9 cellular contexts compared by ENCODE assay signal in the genomic region with DNA sequence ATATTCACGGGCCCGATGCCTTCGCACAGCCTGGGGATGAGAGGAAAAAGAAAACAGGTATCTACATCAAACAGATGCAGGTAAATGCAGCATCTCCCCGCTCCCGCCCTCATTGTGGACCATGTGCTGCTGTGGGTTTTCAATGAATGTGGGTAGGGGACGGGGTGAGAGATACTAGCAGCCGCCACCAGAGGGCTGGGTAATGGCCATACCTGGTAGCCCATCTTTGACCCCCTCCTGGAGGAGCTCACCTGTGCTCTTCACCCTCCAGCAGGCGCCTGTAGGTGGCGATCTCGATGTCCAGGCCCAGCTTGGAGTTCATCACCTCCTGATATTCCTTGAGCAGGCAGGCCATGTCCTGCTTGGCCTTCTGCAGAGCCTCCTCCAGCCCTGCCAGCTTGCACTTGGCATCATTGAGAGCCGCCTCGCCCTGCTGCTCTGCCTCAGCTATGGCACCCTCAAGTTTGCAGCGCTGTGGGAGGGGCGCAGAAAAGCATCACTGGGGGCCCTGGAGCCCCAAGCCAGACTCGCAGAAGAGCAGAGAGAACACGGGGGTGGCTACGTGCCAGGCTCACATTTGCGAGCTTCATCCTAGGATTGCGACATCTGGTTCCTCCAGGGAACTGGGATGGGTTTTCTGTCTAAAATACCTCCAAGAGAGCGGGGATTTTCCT. TPM values are rescaled to one million over a fixed set of nuclear protein-coding genes. Genes with fewer than 3 reads are reported as not detected.
DNase-seq lines count a peak whose midpoint lies in the region; TF ChIP-seq lines count a peak whose summit lies in the region.
"Had no signal": no experiment of that assay in that cellular context is flagged by ENCODE, and none has a peak within 500 bp of the region (broad histone marks: within the 10 kb centered on the region; RNA-seq: fewer than 3 reads in every experiment).

No MANE protein-coding gene starts in this region.

- H3K9me3 ChIP-seq in cardiac muscle cell (ENCODE audit: low read depth) = no peaks in the 10 kb centered on the region
- H3K9me3 ChIP-seq in right atrium auricular region = no peaks in the 10 kb centered on the region
- no peaks in the 10 kb centered on the region for H3K9me3 ChIP-seq in testis

- H3K27me3 ChIP-seq in cardiac muscle cell (peaks cover 29% of the 10 kb centered on the region), right atrium auricular region (no peaks in the 10 kb centered on the region), testis (no peaks in the 10 kb centered on the region)

- no peak for TF ChIP-seq POLR2A in testis (IDR thresholded peaks at IDR 0.05)

- H3K27ac ChIP-seq in cardiac muscle cell (no peak overlapping the region), right atrium auricular region (no peak overlapping the region), testis (no peak overlapping the region)

- DNase-seq in cardiac muscle cell (ENCODE audit: low read depth in 1 of 2, low spot score in 1 of 2) (peak in 1 of 2 donors; percentile 75), right atrium auricular region (ENCODE audit: low spot score) (no peak), NCI-H524 (lab: John Stamatoyannopoulos, UW) (peak; percentile 81 to 95), fibroblast of mammary gland (ENCODE audit: low read depth) (peak; percentile 76), testis (peak; percentile 45), NCI-H128 (lab: John Stamatoyannopoulos, UW; ENCODE audit: unreplicated experiment) (no peak), NCI-H1105 treated with DMSO at 0.1 percent for 48 hours (lab: John Stamatoyannopoulos, UW) (no peak), Kasumi-1 (lab: John Stamatoyannopoulos, UW) (no peak)

- H3K4me3 ChIP-seq in cardiac muscle cell (no peak overlapping the region), right atrium auricular region (no peak overlapping the region), fibroblast of mammary gland (ENCODE audit: control insufficient read depth, low read depth, low read length) (no peak overlapping the region), testis (no peak overlapping the region)

- H3K36me3 ChIP-seq in cardiac muscle cell (no peaks in the 10 kb centered on the region), right atrium auricular region (no peaks in the 10 kb centered on the region), testis (ENCODE audit: low read depth, missing control alignments) (no peaks in the 10 kb centered on the region)

- 76 to 78% methylated on average over 18 to 19 of the region's 20 CpGs for WGBS in testis, 2 donors

- H3K4me1 ChIP-seq in cardiac muscle cell (ENCODE audit: low read depth) (no peaks in the 10 kb centered on the region), right atrium auricular region (no peaks in the 10 kb centered on the region), testis (peaks cover 4% of the 10 kb centered on the region)

- TF ChIP-seq CTCF in cardiac muscle cell (IDR thresholded peaks at IDR 0.05; ENCODE audit: low read depth, low read length) (peak; percentile 37), right atrium auricular region (IDR thresholded peaks at IDR 0.05) (no peak), fibroblast of mammary gland (conservative IDR thresholded peaks at IDR 0.05; ENCODE audit: control insufficient read depth, insufficient read depth, low read depth, low read length) (peak; percentile 29), testis (IDR thresholded peaks at IDR 0.05) (no peak)

- intact Hi-C loops in testis (cut with DNase I; ENCODE audit: low total_unique reads) = no loop called here

RNA-seq across cellular contexts. Expression of gene KRT82, which starts 10.2 kb away (rescaled TPM):
- total RNA-seq in cardiac muscle cell = not detected in 2 replicates
- polyA plus RNA-seq in cardiac muscle cell = not detected in 2 replicates
- total RNA-seq in right atrium auricular region = not detected
- total RNA-seq in testis = not detected
- not detected for polyA plus RNA-seq in testis (ENCODE audit: insufficient read depth, low read depth, low replicate concordance)
- total RNA-seq: fibroblast of lung had no signal
- polyA plus RNA-seq: fibroblast of lung had no signal

RNA-seq across cellular contexts. Expression of gene KRT84, which starts 10.4 kb away (rescaled TPM):
- total RNA-seq in cardiac muscle cell = not detected in 2 replicates
- polyA plus RNA-seq in cardiac muscle cell = not detected in 2 replicates
- total RNA-seq in right atrium auricular region = under 1 TPM in 1 of 2 donors, not detected in 1; 0.28 TPM
- total RNA-seq in testis = under 1 TPM in 1 of 2 donors, not detected in 1; 0.43 TPM
- polyA plus RNA-seq in testis (ENCODE audit: insufficient read depth, low read depth, low replicate concordance) = not detected
- total RNA-seq: fibroblast of lung had no signal
- polyA plus RNA-seq: fibroblast of lung had no signal

RNA-seq across cellular contexts. Expression of gene KRT85, which starts 28.6 kb away (rescaled TPM):
- 0.12 TPM in 1 of 2 replicates, not detected in the other for total RNA-seq in cardiac muscle cell
- not detected in 2 replicates for polyA plus RNA-seq in cardiac muscle cell
- total RNA-seq in right atrium auricular region = not detected
- total RNA-seq in testis = under 1 TPM; 0.71 to 0.74 TPM
- 1.5 TPM for polyA plus RNA-seq in testis (ENCODE audit: insufficient read depth, low read depth, low replicate concordance)
- total RNA-seq: fibroblast of lung had no signal
- polyA plus RNA-seq: fibroblast of lung had no signal

RNA-seq across cellular contexts. Expression of gene KRT75, which starts 38.3 kb away (rescaled TPM):
- total RNA-seq in cardiac muscle cell = not detected in 2 replicates
- polyA plus RNA-seq in cardiac muscle cell = not detected in 2 replicates
- not detected for total RNA-seq in right atrium auricular region
- under 1 TPM in 1 of 2 donors, not detected in 1; 0.19 TPM for total RNA-seq in testis
- not detected for polyA plus RNA-seq in testis (ENCODE audit: insufficient read depth, low read depth, low replicate concordance)
- total RNA-seq: fibroblast of lung had no signal
- polyA plus RNA-seq: fibroblast of lung had no signal

RNA-seq across cellular contexts. Expression of gene KRT6B, which starts 56.0 kb away (rescaled TPM):
- total RNA-seq in cardiac muscle cell = not detected in 2 replicates
- polyA plus RNA-seq in cardiac muscle cell = 0.13 TPM in 1 of 2 replicates, not detected in the other
- not detected for total RNA-seq in right atrium auricular region
- total RNA-seq in testis = under 1 TPM in 1 of 2 donors, not detected in 1; 0.19 TPM
- polyA plus RNA-seq in testis (ENCODE audit: insufficient read depth, low read depth, low replicate concordance) = not detected
- total RNA-seq: fibroblast of lung had no signal

Comparison
In these comparisons a context has a peak if more than half of its experiments do, and no peak if none do; other contexts are left out.
1. CTCF ChIP-seq: peak in cardiac muscle cell (single experiment) and fibroblast of mammary gland (single experiment); none in right atrium auricular region (0 of 2) and testis (0 of 3).
2. DNase-seq: peak in NCI-H524 (2 of 2), fibroblast of mammary gland (single experiment) and testis (single experiment); none in right atrium auricular region (single experiment), NCI-H128 (single experiment), NCI-H1105 treated with DMSO at 0.1 percent for 48 hours (single experiment) and Kasumi-1 (0 of 2).